Comparison of ENCODE assay signal across 1 cellular context in the genomic region with DNA sequence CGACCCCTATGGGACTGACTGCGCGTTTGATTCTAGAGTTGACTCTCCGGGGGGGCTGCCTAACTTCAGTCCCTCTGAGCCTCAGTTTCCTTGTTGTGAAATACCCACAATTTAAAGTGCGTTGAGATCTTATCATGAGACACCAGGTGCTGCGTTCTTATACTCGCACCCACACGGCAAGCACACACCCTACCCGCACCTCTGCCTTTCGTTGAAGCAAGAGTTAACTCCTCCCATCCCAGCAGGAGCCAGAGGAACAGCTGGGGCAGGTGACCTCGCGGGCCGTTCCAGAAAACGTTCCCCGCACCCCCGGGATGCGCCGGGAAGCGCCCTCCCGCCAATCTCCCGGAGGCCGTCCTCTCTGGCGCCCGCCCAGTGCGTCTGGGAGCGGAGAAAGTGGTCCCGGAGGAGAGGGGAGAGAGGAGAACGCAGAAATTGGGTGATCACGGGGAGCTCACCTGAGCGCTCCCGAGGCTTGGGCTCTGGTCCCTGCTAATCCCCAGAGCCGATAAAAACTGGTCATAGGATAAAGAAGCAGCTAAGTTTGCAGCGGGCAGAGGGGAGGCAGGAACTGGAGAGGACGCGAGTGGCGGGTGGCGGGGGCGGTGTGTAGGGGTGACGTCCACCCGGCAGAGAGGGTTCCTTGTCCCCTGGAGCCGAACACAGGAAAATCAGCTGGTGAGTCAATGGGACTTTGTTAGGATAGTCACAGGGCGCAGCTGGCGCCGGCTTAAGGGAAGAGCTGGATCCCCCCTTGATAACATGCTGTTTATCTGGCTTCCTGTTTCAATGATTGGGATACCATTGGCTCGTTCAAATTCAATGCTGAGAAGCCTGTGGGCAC.
A peak's percentile ranks its signal among the peaks of the same experiment; 100 is the strongest.
TF ChIP-seq lines count a peak whose summit lies in the region.

No MANE protein-coding gene starts in this region.

TF ChIP-seq in endothelial cell of umbilical vein, 7 proteins besides CTCF, POLR2A, EP300 and RAD21:
- TF ChIP-seq GATA2 (IDR thresholded peaks at IDR 0.05; ENCODE audit: insufficient read depth, insufficient read length, low read depth, low read length) (peak; percentile 65), MYC (IDR thresholded peaks at IDR 0.05; ENCODE audit: low read depth, low read length) (no peak), JUN (IDR thresholded peaks at IDR 0.05; ENCODE audit: borderline replicate concordance, insufficient read depth, insufficient read length, low read depth) (peak; percentile 18), POLR2AphosphoS5 (IDR thresholded peaks at IDR 0.05; ENCODE audit: insufficient read depth, low read depth, low read length) (peak; percentile 71), FOS (IDR thresholded peaks at IDR 0.05; ENCODE audit: borderline replicate concordance, insufficient read depth, low read length) (peak; percentile 52)
- TF ChIP-seq, protein P1, sequence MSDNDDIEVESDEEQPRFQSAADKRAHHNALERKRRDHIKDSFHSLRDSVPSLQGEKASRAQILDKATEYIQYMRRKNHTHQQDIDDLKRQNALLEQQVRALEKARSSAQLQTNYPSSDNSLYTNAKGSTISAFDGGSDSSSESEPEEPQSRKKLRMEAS (IDR thresholded peaks at IDR 0.05; ENCODE audit: insufficient read depth, insufficient read length) = no peak
